ENCODE assay signal across 22 cellular contexts in the genomic region with DNA sequence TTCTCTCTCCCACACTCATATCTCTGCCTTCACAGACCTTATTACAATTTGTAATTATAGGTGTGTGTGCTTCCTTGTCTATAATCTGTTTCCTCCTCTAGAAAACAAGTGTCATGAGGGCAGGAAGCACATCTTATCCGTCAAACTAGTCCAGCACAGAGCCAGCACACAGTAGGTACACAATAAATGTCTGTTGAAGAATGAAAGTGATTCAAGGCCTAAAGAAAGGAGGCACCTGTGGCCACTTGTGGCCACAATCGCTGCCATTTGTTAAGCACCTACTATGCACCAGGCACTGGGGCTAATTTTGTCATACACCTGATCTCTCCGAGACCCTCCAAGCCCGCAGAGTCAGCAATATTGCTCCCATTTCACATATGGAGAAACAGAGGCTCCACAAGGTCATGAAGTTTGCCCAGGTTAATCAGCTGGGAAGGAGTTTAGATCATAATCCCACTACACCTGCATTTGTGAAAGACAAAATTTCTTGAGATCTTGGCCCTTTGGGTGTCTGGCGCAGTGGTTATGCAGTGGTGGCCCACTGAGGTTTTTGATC.
A peak's percentile ranks its signal among the peaks of the same experiment; 100 is the strongest.
DNase-seq lines count a peak whose midpoint lies in the region; ATAC-seq and TF ChIP-seq lines count a peak whose summit lies in the region.
"Had no signal": no experiment of that assay in that cellular context is flagged by ENCODE, and none has a peak within 500 bp of the region (broad histone marks: within the 10 kb centered on the region; RNA-seq: fewer than 3 reads in every experiment).

No MANE protein-coding gene starts in this region.

- intact Hi-C loops in left ventricle myocardium inferior (cut with micrococcal nuclease) (no loop called here), Right ventricle myocardium superior (cut with DNase I) (no loop called here), lower lobe of right lung (cut with DNase I) (no loop called here), spleen (cut with DNase I; ENCODE audit: low total_unique reads) (no loop called here), aorta (cut with DNase I) (no loop called here)

- no peak for TF ChIP-seq POLR2A in spleen (IDR thresholded peaks at IDR 0.05)

- no peaks in the 10 kb centered on the region for H3K4me1 Mint-ChIP-seq in activated T-helper 17 cell treated with anti-CD3 and anti-CD28 coated beads, Interleukin-2, amount 50 U/mL, for 72 hours

- H3K36me3 Mint-ChIP-seq in activated T-helper 17 cell treated with anti-CD3 and anti-CD28 coated beads, Interleukin-2, amount 50 U/mL, for 72 hours (ENCODE audit: low read depth): no peaks in the 10 kb centered on the region
- H3K36me3 Mint-ChIP-seq: activated naive CD8-positive, alpha-beta T cell treated with anti-CD3 and anti-CD28 coated beads, Interleukin-2, amount 10 ng/mL, durations not matched to agents 7 days and 5 days had no signal

- DNase-seq in left ventricle myocardium inferior (no peak), Right ventricle myocardium superior (no peak), lower lobe of right lung (no peak), spleen (no peak), aorta (no peak)
- DNase-seq: activated CD4-positive, alpha-beta memory T cell treated with anti-CD3 and anti-CD28 coated beads, Interleukin-2, amount 10 ng/mL, durations not matched to agents 7 days and 5 days; activated naive CD8-positive, alpha-beta T cell treated with anti-CD3 and anti-CD28 coated beads, Interleukin-2, amount 10 ng/mL, durations not matched to agents 7 days and 5 days; activated T-cell treated with anti-CD3 and anti-CD28 coated beads, Interleukin-2, amount 50 U/mL, for 72 hours; central memory CD4-positive, alpha-beta T cell; DMS153; effector CD8-positive, alpha-beta T cell; hippocampal formation; islet precursor cell; Karpas-422; NCI-H69; OCI-M1; SJCRH30 had no signal

- 56 to 87% (median 79%) methylated on average over 5 of the region's 5 CpGs for WGBS in spleen, 5 donors
- 80 to 87% methylated on average over 5 of the region's 5 CpGs for WGBS in aorta, 2 donors

- no peaks in the 10 kb centered on the region for H3K27me3 ChIP-seq in left ventricle myocardium inferior (ENCODE audit: low read depth)
- H3K27me3 ChIP-seq in lower lobe of right lung (ENCODE audit: low read depth): no peaks in the 10 kb centered on the region
- no peaks in the 10 kb centered on the region for H3K27me3 ChIP-seq in spleen (replicated peaks in 1 of 7)
- H3K27me3 ChIP-seq in aorta (ENCODE audit: control insufficient read depth in 1 of 2, insufficient read depth in 2 of 2, low read length in 1 of 2): no peaks in the 10 kb centered on the region
- H3K27me3 ChIP-seq: BLaER1 treated with 17β-estradiol and CSF1 and Interleukin-3, amounts not matched to agents 10 nM and 100 nM had no signal

- no peak overlapping the region for H3K4me3 Mint-ChIP-seq in activated T-helper 17 cell treated with anti-CD3 and anti-CD28 coated beads, Interleukin-2, amount 50 U/mL, for 72 hours
- H3K4me3 Mint-ChIP-seq: activated CD4-positive, alpha-beta memory T cell treated with anti-CD3 and anti-CD28 coated beads, Interleukin-2, amount 10 ng/mL, durations not matched to agents 7 days and 5 days; activated naive CD8-positive, alpha-beta T cell treated with anti-CD3 and anti-CD28 coated beads, Interleukin-2, amount 10 ng/mL, durations not matched to agents 7 days and 5 days; activated T-cell treated with anti-CD3 and anti-CD28 coated beads, Interleukin-2, amount 50 U/mL, for 72 hours; T-helper 1 cell treated with Interleukin-12 subunit alpha and Interleukin-12 subunit beta and Interleukin-4 antibody, amounts not matched to agents 30 μg/mL and 1 μg/mL, for 36 hours had no signal

- H3K27ac ChIP-seq in left ventricle myocardium inferior (replicated peaks) (peak overlapping the region; percentile 95), lower lobe of right lung (peak overlapping the region; percentile 84), spleen (peak overlapping the region in 6 of 8 donors; percentile 38 to 88 (median 82)), aorta (ENCODE audit: low read depth in 1 of 2, low read length in 2 of 2) (peak overlapping the region; percentile 77 to 99)
- H3K27ac ChIP-seq: BLaER1 treated with 17β-estradiol and CSF1 and Interleukin-3, amounts not matched to agents 10 nM and 100 nM; SJCRH30 had no signal

- H3K27ac Mint-ChIP-seq in activated T-helper 17 cell treated with anti-CD3 and anti-CD28 coated beads, Interleukin-2, amount 50 U/mL, for 72 hours: no peak overlapping the region
- H3K27ac Mint-ChIP-seq: activated CD4-positive, alpha-beta memory T cell treated with anti-CD3 and anti-CD28 coated beads, Interleukin-2, amount 10 ng/mL, durations not matched to agents 7 days and 5 days; activated naive CD8-positive, alpha-beta T cell treated with anti-CD3 and anti-CD28 coated beads, Interleukin-2, amount 10 ng/mL, durations not matched to agents 7 days and 5 days; activated T-cell treated with anti-CD3 and anti-CD28 coated beads, Interleukin-2, amount 50 U/mL, for 72 hours; T-helper 1 cell treated with Interleukin-12 subunit alpha and Interleukin-12 subunit beta and Interleukin-4 antibody, amounts not matched to agents 30 μg/mL and 1 μg/mL, for 36 hours had no signal

- no peaks in the 10 kb centered on the region for H3K9me3 ChIP-seq in left ventricle myocardium inferior (replicated peaks)
- no peaks in the 10 kb centered on the region for H3K9me3 ChIP-seq in lower lobe of right lung
- no peaks in the 10 kb centered on the region for H3K9me3 ChIP-seq in spleen
- H3K9me3 ChIP-seq in aorta (ENCODE audit: control insufficient read depth, low read length): no peaks in the 10 kb centered on the region
- H3K9me3 ChIP-seq: BLaER1 treated with 17β-estradiol and CSF1 and Interleukin-3, amounts not matched to agents 10 nM and 100 nM; SJCRH30 had no signal

- no peak for TF ChIP-seq CTCF in left ventricle myocardium inferior (IDR thresholded peaks at IDR 0.05; ENCODE audit: borderline replicate concordance)
- no peak for TF ChIP-seq CTCF in lower lobe of right lung (IDR thresholded peaks at IDR 0.05)
- no peak for TF ChIP-seq CTCF in spleen (IDR thresholded peaks at IDR 0.05 in 8 of 11, conservative IDR thresholded peaks at IDR 0.05 in 3 of 11)

- ATAC-seq in Right ventricle myocardium superior (ENCODE audit: poor library complexity) (no peak), lower lobe of right lung (no peak), aorta (ENCODE audit: low FRiP score) (no peak), GM18498 (IDR thresholded peaks at IDR 0.05; ENCODE audit: unreplicated experiment) (no peak), GM18520 (IDR thresholded peaks at IDR 0.05; ENCODE audit: unreplicated experiment) (no peak)
- ATAC-seq in activated T-helper 17 cell treated with anti-CD3 and anti-CD28 coated beads, Interleukin-2, amount 50 U/mL, for 72 hours (replicated peaks): no peak
- ATAC-seq: activated T-cell treated with anti-CD3 and anti-CD28 coated beads, Interleukin-2, amount 50 U/mL, for 72 hours had no signal

- H3K4me1 ChIP-seq in left ventricle myocardium inferior: peaks cover 100% of the 10 kb centered on the region
- peaks cover 100% of the 10 kb centered on the region for H3K4me1 ChIP-seq in lower lobe of right lung
- peaks cover 55 to 100% (median 82%) of the 10 kb centered on the region in 6 donors for H3K4me1 ChIP-seq in spleen
- peaks cover 0 to 6% of the 10 kb centered on the region in 2 donors for H3K4me1 ChIP-seq in aorta (ENCODE audit: control insufficient read depth in 1 of 2, insufficient read depth in 2 of 2, low read length in 2 of 2)
- H3K4me1 ChIP-seq: SJCRH30 had no signal

- H3K36me3 ChIP-seq in left ventricle myocardium inferior (peaks cover 12% of the 10 kb centered on the region), lower lobe of right lung (peaks cover 16% of the 10 kb centered on the region), spleen (peaks cover 0 to 6% (median under 1%) of the 10 kb centered on the region in 6 donors), aorta (ENCODE audit: control insufficient read depth in 1 of 2, insufficient read depth in 2 of 2, low read length in 1 of 2) (no peaks in the 10 kb centered on the region)
- H3K36me3 ChIP-seq: BLaER1 treated with 17β-estradiol and CSF1 and Interleukin-3, amounts not matched to agents 10 nM and 100 nM; SJCRH30 had no signal

- H3K9me3 Mint-ChIP-seq in activated T-helper 17 cell treated with anti-CD3 and anti-CD28 coated beads, Interleukin-2, amount 50 U/mL, for 72 hours: no peaks in the 10 kb centered on the region
- H3K9me3 Mint-ChIP-seq: activated CD4-positive, alpha-beta memory T cell treated with anti-CD3 and anti-CD28 coated beads, Interleukin-2, amount 10 ng/mL, durations not matched to agents 7 days and 5 days; activated naive CD8-positive, alpha-beta T cell treated with anti-CD3 and anti-CD28 coated beads, Interleukin-2, amount 10 ng/mL, durations not matched to agents 7 days and 5 days; activated T-cell treated with anti-CD3 and anti-CD28 coated beads, Interleukin-2, amount 50 U/mL, for 72 hours; T-helper 1 cell treated with Interleukin-12 subunit alpha and Interleukin-12 subunit beta and Interleukin-4 antibody, amounts not matched to agents 30 μg/mL and 1 μg/mL, for 36 hours had no signal

- H3K4me3 ChIP-seq in left ventricle myocardium inferior: peak overlapping the region; percentile 50
- no peak overlapping the region for H3K4me3 ChIP-seq in lower lobe of right lung
- H3K4me3 ChIP-seq in spleen: no peak overlapping the region
- H3K4me3 ChIP-seq in aorta (ENCODE audit: low read length in 2 of 2): no peak overlapping the region
- H3K4me3 ChIP-seq: BLaER1 treated with 17β-estradiol and CSF1 and Interleukin-3, amounts not matched to agents 10 nM and 100 nM; SJCRH30 had no signal

- H3K27me3 Mint-ChIP-seq in activated T-helper 17 cell treated with anti-CD3 and anti-CD28 coated beads, Interleukin-2, amount 50 U/mL, for 72 hours: no peaks in the 10 kb centered on the region
